Comparison of ENCODE assay signal across 8 cellular contexts in the genomic region with DNA sequence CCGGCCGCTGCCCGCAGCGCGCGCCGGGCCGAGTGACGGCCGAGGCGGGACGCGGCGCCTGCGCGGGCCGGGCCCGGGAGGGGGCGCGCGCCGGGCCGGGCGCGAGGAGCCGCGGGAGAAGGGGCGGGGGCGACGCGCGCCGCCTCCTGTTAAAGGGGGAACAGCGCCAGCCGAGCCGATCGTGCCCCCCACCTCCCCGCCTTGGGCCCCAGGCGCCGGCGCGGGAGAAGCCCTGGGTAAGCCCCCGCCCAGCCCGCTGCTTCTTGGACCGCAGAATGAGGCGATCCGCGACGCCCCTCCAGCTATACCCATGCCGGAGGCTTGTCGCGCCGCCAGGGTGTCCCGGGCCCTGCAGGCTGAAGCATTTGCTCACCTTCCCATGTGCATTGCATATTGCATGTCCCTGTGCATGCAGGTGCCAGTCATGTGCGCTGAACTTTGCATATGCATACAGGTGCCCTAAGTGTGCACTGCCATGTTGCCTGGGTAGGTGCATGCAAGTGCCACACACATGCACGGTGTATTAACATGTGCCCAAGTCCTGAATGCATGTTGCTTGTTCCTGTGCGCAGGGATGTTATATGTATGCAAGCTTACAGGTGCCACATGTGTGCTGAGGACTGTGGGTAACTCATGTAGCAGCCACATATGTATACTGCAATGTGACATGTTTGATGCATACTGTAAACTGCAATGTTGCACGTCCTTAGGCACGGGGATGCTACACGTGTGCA. TPM values are rescaled to one million over a fixed set of nuclear protein-coding genes. Genes with fewer than 3 reads are reported as not detected.
A peak's percentile ranks its signal among the peaks of the same experiment; 100 is the strongest.
DNase-seq lines count a peak whose midpoint lies in the region; ATAC-seq and TF ChIP-seq lines count a peak whose summit lies in the region.

A gene with protein sequence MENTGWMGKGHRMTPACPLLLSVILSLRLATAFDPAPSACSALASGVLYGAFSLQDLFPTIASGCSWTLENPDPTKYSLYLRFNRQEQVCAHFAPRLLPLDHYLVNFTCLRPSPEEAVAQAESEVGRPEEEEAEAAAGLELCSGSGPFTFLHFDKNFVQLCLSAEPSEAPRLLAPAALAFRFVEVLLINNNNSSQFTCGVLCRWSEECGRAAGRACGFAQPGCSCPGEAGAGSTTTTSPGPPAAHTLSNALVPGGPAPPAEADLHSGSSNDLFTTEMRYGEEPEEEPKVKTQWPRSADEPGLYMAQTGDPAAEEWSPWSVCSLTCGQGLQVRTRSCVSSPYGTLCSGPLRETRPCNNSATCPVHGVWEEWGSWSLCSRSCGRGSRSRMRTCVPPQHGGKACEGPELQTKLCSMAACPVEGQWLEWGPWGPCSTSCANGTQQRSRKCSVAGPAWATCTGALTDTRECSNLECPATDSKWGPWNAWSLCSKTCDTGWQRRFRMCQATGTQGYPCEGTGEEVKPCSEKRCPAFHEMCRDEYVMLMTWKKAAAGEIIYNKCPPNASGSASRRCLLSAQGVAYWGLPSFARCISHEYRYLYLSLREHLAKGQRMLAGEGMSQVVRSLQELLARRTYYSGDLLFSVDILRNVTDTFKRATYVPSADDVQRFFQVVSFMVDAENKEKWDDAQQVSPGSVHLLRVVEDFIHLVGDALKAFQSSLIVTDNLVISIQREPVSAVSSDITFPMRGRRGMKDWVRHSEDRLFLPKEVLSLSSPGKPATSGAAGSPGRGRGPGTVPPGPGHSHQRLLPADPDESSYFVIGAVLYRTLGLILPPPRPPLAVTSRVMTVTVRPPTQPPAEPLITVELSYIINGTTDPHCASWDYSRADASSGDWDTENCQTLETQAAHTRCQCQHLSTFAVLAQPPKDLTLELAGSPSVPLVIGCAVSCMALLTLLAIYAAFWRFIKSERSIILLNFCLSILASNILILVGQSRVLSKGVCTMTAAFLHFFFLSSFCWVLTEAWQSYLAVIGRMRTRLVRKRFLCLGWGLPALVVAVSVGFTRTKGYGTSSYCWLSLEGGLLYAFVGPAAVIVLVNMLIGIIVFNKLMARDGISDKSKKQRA (N-terminal part only) (minus strand): TSS at position 34 of the 734 bp plus-strand sequence. CDS start 7,119 bp downstream, outside the sequence.

- peak; percentile 46 for DNase-seq in CD1c-positive myeloid dendritic cell (ENCODE audit: extremely low spot score)
- DNase-seq in activated CD4-positive, alpha-beta memory T cell treated with anti-CD3 and anti-CD28 coated beads for 36 hours = peak; percentile 26
- DNase-seq in fibroblast of mammary gland (ENCODE audit: low read depth) = no peak
- DNase-seq in ovary = peak in 3 of 5 donors; percentile 50 to 60 (median 55)

- H3K36me3 ChIP-seq in HUES48 (ENCODE audit: control insufficient read depth, insufficient read depth, low read length) (no peaks in the 10 kb centered on the region), ovary (no peaks in the 10 kb centered on the region)

- H3K9me3 Mint-ChIP-seq in activated CD4-positive, alpha-beta memory T cell treated with anti-CD3 and anti-CD28 coated beads for 36 hours = no peaks in the 10 kb centered on the region

- TF ChIP-seq CTCF in fibroblast of mammary gland (conservative IDR thresholded peaks at IDR 0.05; ENCODE audit: control insufficient read depth, insufficient read depth, low read depth, low read length) = no peak
- TF ChIP-seq CTCF in ovary (IDR thresholded peaks at IDR 0.05) = no peak

- WGBS in ovary, 3 donors = 2 to 6% (median 2%) methylated on average over 30 to 60 of the region's 60 CpGs

- peak within 1 kb of the TSS; percentile 28 for H3K27ac Mint-ChIP-seq in activated CD4-positive, alpha-beta memory T cell treated with anti-CD3 and anti-CD28 coated beads for 36 hours

- H3K27me3 ChIP-seq in HUES48 (ENCODE audit: control insufficient read depth, insufficient read depth, low read length) = peaks cover 27% of the 10 kb centered on the region
- no peaks in the 10 kb centered on the region for H3K27me3 ChIP-seq in ovary

- no peak within 1 kb of the TSS for H3K9ac ChIP-seq in HUES48 (ENCODE audit: low read depth, low read length)

- ATAC-seq in GM19397 (IDR thresholded peaks at IDR 0.05; ENCODE audit: unreplicated experiment) (no peak), HG03457 (IDR thresholded peaks at IDR 0.05; ENCODE audit: unreplicated experiment) (no peak), HG02571 (IDR thresholded peaks at IDR 0.05; ENCODE audit: unreplicated experiment) (no peak)

- H3K4me1 ChIP-seq in HUES48 (ENCODE audit: control insufficient read depth, insufficient read depth, low read length) = peaks cover 44% of the 10 kb centered on the region
- peaks cover 14% of the 10 kb centered on the region for H3K4me1 ChIP-seq in ovary (ENCODE audit: insufficient read depth)

- H3K27ac ChIP-seq in HUES48 (ENCODE audit: low read depth, low read length) (no peak within 1 kb of the TSS), ovary (no peak within 1 kb of the TSS)

- no peaks in the 10 kb centered on the region for H3K9me3 ChIP-seq in HUES48 (ENCODE audit: control insufficient read depth, insufficient read depth, low read length)
- H3K9me3 ChIP-seq in ovary = no peaks in the 10 kb centered on the region

- peaks cover 30% of the 10 kb centered on the region for H3K4me1 Mint-ChIP-seq in activated CD4-positive, alpha-beta memory T cell treated with anti-CD3 and anti-CD28 coated beads for 36 hours (ENCODE audit: low read depth)

- H3K4me3 ChIP-seq in HUES48 (ENCODE audit: low read depth, low read length) (peak within 1 kb of the TSS; percentile 64), fibroblast of mammary gland (ENCODE audit: control insufficient read depth, low read depth, low read length) (peak within 1 kb of the TSS; percentile 44), ovary (peak within 1 kb of the TSS; percentile 43)

- POLR2A ChIA-PET in activated CD4-positive, alpha-beta memory T cell treated with anti-CD3 and anti-CD28 coated beads for 36 hours (lab: Charles Lee) = no interaction called here

- H3K27me3 Mint-ChIP-seq in activated CD4-positive, alpha-beta memory T cell treated with anti-CD3 and anti-CD28 coated beads for 36 hours = peaks cover 9% of the 10 kb centered on the region

- peak within 1 kb of the TSS; percentile 73 for H3K4me3 Mint-ChIP-seq in activated CD4-positive, alpha-beta memory T cell treated with anti-CD3 and anti-CD28 coated beads for 36 hours

- no peaks in the 10 kb centered on the region for H3K36me3 Mint-ChIP-seq in activated CD4-positive, alpha-beta memory T cell treated with anti-CD3 and anti-CD28 coated beads for 36 hours

- CTCF ChIA-PET in activated CD4-positive, alpha-beta memory T cell treated with anti-CD3 and anti-CD28 coated beads for 36 hours (lab: Charles Lee) = interaction anchor here (2.3 to 2.4 kb wide), 2 partner anchors 25 kb away, joined by 10 to 48 read pairs; no protein-coding TSS in a partner anchor

- intact Hi-C loops in activated CD4-positive, alpha-beta memory T cell treated with anti-CD3 and anti-CD28 coated beads for 36 hours (cut with micrococcal nuclease) = no loop called here
- intact Hi-C loops in ovary (cut with DNase I) = no loop called here

- no peak for TF ChIP-seq POLR2A in ovary (IDR thresholded peaks at IDR 0.05)

- TF ChIP-seq EP300 in ovary (IDR thresholded peaks at IDR 0.05) = no peak

RNA-seq across cellular contexts. Expression of the gene that starts here (rescaled TPM):
- 1 to 10 TPM; 1.6 to 1.7 TPM for total RNA-seq in activated CD4-positive, alpha-beta memory T cell treated with anti-CD3 and anti-CD28 coated beads for 36 hours
- 1 to 10 TPM in 6 of 7 donors, under 1 TPM in 1; 0.48 to 7.2 (median 1.6) TPM for total RNA-seq in ovary
- 1 to 10 TPM in 1 of 2 donors, under 1 TPM in 1; 0.30 to 2.6 TPM for polyA plus RNA-seq in ovary
